Comparison of ENCODE assay signal across 1 cellular context in the genomic region with DNA sequence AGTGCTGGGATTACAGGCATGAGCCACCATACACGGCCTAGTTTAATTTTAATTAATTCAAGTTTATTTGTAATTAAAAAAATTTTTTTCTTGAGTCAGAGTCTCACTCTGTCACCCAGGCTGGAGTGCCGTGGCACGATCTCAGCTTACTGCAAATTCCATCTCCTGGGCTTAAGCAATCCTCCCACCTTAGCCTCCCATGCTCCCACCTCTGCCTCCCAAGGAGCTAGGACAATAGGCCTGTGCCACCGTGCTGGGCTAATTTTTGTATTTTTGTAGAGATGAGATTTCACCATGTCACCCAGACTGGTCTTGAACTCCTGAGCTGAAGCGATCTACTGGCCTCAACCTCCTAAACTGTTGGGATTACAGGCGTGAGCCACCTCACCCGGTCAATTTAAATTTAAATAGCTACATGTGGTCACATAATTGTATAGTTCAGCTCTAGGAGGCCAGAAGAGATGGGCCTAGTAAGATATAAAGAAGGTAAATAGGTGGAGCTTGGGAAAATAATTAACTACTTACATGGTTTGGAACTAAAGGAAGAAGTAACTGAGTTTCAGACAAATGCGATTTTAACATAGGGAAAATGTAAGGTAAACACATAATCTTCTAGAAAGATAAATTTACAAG.
TF ChIP-seq lines count a peak whose summit lies in the region.

No MANE protein-coding gene starts in this region.

TF ChIP-seq in GM23338, 12 proteins besides CTCF, POLR2A, EP300 and RAD21:
- TF ChIP-seq, protein P1, sequence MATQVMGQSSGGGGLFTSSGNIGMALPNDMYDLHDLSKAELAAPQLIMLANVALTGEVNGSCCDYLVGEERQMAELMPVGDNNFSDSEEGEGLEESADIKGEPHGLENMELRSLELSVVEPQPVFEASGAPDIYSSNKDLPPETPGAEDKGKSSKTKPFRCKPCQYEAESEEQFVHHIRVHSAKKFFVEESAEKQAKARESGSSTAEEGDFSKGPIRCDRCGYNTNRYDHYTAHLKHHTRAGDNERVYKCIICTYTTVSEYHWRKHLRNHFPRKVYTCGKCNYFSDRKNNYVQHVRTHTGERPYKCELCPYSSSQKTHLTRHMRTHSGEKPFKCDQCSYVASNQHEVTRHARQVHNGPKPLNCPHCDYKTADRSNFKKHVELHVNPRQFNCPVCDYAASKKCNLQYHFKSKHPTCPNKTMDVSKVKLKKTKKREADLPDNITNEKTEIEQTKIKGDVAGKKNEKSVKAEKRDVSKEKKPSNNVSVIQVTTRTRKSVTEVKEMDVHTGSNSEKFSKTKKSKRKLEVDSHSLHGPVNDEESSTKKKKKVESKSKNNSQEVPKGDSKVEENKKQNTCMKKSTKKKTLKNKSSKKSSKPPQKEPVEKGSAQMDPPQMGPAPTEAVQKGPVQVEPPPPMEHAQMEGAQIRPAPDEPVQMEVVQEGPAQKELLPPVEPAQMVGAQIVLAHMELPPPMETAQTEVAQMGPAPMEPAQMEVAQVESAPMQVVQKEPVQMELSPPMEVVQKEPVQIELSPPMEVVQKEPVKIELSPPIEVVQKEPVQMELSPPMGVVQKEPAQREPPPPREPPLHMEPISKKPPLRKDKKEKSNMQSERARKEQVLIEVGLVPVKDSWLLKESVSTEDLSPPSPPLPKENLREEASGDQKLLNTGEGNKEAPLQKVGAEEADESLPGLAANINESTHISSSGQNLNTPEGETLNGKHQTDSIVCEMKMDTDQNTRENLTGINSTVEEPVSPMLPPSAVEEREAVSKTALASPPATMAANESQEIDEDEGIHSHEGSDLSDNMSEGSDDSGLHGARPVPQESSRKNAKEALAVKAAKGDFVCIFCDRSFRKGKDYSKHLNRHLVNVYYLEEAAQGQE (IDR thresholded peaks at IDR 0.05; ENCODE audit: unreplicated experiment), result no peak
- TF ChIP-seq POLR2AphosphoS5 (IDR thresholded peaks at IDR 0.05; ENCODE audit: low read depth), result no peak
